In genomic region chr7:112510032-112510742, GRCh38 we compare ENCODE assay signal across 8 cellular contexts. TPM values are rescaled to one million over a fixed set of nuclear protein-coding genes. Genes with fewer than 3 reads are reported as not detected.
DNase-seq lines count a peak whose midpoint lies in the region; ATAC-seq lines count a peak whose summit lies in the region.

No MANE protein-coding gene starts in this region.

- H3K4me2 ChIP-seq in skeletal muscle satellite cell (ENCODE audit: low read length), result peak overlapping the region; percentile 77

- peaks cover 13% of the 10 kb centered on the region for H3K4me1 Mint-ChIP-seq in activated CD4-positive, alpha-beta memory T cell treated with anti-CD3 and anti-CD28 coated beads for 36 hours (ENCODE audit: low read depth)
- peaks cover 13% of the 10 kb centered on the region for H3K4me1 Mint-ChIP-seq in activated CD4-positive, alpha-beta memory T cell treated with anti-CD3 and anti-CD28 coated beads, Interleukin-2, amount 10 ng/mL, durations not matched to agents 7 days and 5 days
- peaks cover 11% of the 10 kb centered on the region for H3K4me1 Mint-ChIP-seq in activated T-helper 17 cell treated with anti-CD3 and anti-CD28 coated beads, Interleukin-2, amount 50 U/mL, for 72 hours

- no peak overlapping the region for H3K9ac ChIP-seq in skeletal muscle satellite cell (ENCODE audit: low read depth, low read length)

- H3K27me3 Mint-ChIP-seq in activated CD4-positive, alpha-beta memory T cell treated with anti-CD3 and anti-CD28 coated beads for 36 hours, result no peaks in the 10 kb centered on the region
- peaks cover 6% of the 10 kb centered on the region for H3K27me3 Mint-ChIP-seq in activated CD4-positive, alpha-beta memory T cell treated with anti-CD3 and anti-CD28 coated beads, Interleukin-2, amount 10 ng/mL, durations not matched to agents 7 days and 5 days
- peaks cover 20% of the 10 kb centered on the region for H3K27me3 Mint-ChIP-seq in activated T-helper 17 cell treated with anti-CD3 and anti-CD28 coated beads, Interleukin-2, amount 50 U/mL, for 72 hours

- CTCF ChIA-PET in activated CD4-positive, alpha-beta memory T cell treated with anti-CD3 and anti-CD28 coated beads for 36 hours (lab: Charles Lee), result no interaction called here
- CTCF ChIA-PET in activated CD4-positive, alpha-beta memory T cell treated with anti-CD3 and anti-CD28 coated beads, Interleukin-2, amount 10 ng/mL, durations not matched to agents 7 days and 5 days (lab: Charles Lee), result no interaction called here

- no peak overlapping the region for H3K4me3 Mint-ChIP-seq in activated CD4-positive, alpha-beta memory T cell treated with anti-CD3 and anti-CD28 coated beads for 36 hours
- no peak overlapping the region for H3K4me3 Mint-ChIP-seq in activated CD4-positive, alpha-beta memory T cell treated with anti-CD3 and anti-CD28 coated beads, Interleukin-2, amount 10 ng/mL, durations not matched to agents 7 days and 5 days
- H3K4me3 Mint-ChIP-seq in activated T-helper 17 cell treated with anti-CD3 and anti-CD28 coated beads, Interleukin-2, amount 50 U/mL, for 72 hours, result peak overlapping the region; percentile 35

- no peak overlapping the region for H3K27ac Mint-ChIP-seq in activated CD4-positive, alpha-beta memory T cell treated with anti-CD3 and anti-CD28 coated beads for 36 hours
- H3K27ac Mint-ChIP-seq in activated CD4-positive, alpha-beta memory T cell treated with anti-CD3 and anti-CD28 coated beads, Interleukin-2, amount 10 ng/mL, durations not matched to agents 7 days and 5 days, result no peak overlapping the region
- peak overlapping the region; percentile 74 for H3K27ac Mint-ChIP-seq in activated T-helper 17 cell treated with anti-CD3 and anti-CD28 coated beads, Interleukin-2, amount 50 U/mL, for 72 hours

- intact Hi-C loops in activated CD4-positive, alpha-beta memory T cell treated with anti-CD3 and anti-CD28 coated beads for 36 hours (cut with micrococcal nuclease), result loop anchor here (1.0 to 5.0 kb wide), 2 partner anchors 60 to 282 kb away; partner anchors contain the start of genes IFRD1 and TMEM168

- no peaks in the 10 kb centered on the region for H3K36me3 ChIP-seq in skeletal muscle satellite cell (ENCODE audit: insufficient read depth, low read length)

- no peaks in the 10 kb centered on the region for H3K27me3 ChIP-seq in skeletal muscle satellite cell (ENCODE audit: control insufficient read depth, insufficient read depth, low read length)

- H3K9me3 Mint-ChIP-seq in activated CD4-positive, alpha-beta memory T cell treated with anti-CD3 and anti-CD28 coated beads for 36 hours, result no peaks in the 10 kb centered on the region
- no peaks in the 10 kb centered on the region for H3K9me3 Mint-ChIP-seq in activated CD4-positive, alpha-beta memory T cell treated with anti-CD3 and anti-CD28 coated beads, Interleukin-2, amount 10 ng/mL, durations not matched to agents 7 days and 5 days
- no peaks in the 10 kb centered on the region for H3K9me3 Mint-ChIP-seq in activated T-helper 17 cell treated with anti-CD3 and anti-CD28 coated beads, Interleukin-2, amount 50 U/mL, for 72 hours

- peak; percentile 59 for ATAC-seq in HG03039 (IDR thresholded peaks at IDR 0.05; ENCODE audit: unreplicated experiment)
- ATAC-seq in activated T-helper 17 cell treated with anti-CD3 and anti-CD28 coated beads, Interleukin-2, amount 50 U/mL, for 72 hours (replicated peaks), result peak; percentile 80

- peak; percentile 31 for DNase-seq in activated CD4-positive, alpha-beta memory T cell treated with anti-CD3 and anti-CD28 coated beads for 36 hours
- DNase-seq in activated CD4-positive, alpha-beta memory T cell treated with anti-CD3 and anti-CD28 coated beads, Interleukin-2, amount 10 ng/mL, durations not matched to agents 7 days and 5 days, result no peak
- DNase-seq in NCI-H128 (lab: John Stamatoyannopoulos, UW; ENCODE audit: unreplicated experiment) (no peak), RKO (ENCODE audit: low spot score) (no peak), DMS53 (lab: John Stamatoyannopoulos, UW) (no peak)

- POLR2A ChIA-PET in activated CD4-positive, alpha-beta memory T cell treated with anti-CD3 and anti-CD28 coated beads for 36 hours (lab: Charles Lee), result interaction anchor here (0.6 kb wide), 1 partner anchor 360 kb away, joined by 3 read pairs; no protein-coding TSS in a partner anchor
- POLR2A ChIA-PET in activated CD4-positive, alpha-beta memory T cell treated with anti-CD3 and anti-CD28 coated beads, Interleukin-2, amount 10 ng/mL, durations not matched to agents 7 days and 5 days (lab: Charles Lee), result no interaction called here

- H3K9me3 ChIP-seq in skeletal muscle satellite cell (replicated peaks; ENCODE audit: low read length), result no peaks in the 10 kb centered on the region

- peak overlapping the region; percentile 47 for H3K4me3 ChIP-seq in skeletal muscle satellite cell (ENCODE audit: low read length)

- H3K36me3 Mint-ChIP-seq in activated CD4-positive, alpha-beta memory T cell treated with anti-CD3 and anti-CD28 coated beads for 36 hours, result no peaks in the 10 kb centered on the region
- no peaks in the 10 kb centered on the region for H3K36me3 Mint-ChIP-seq in activated CD4-positive, alpha-beta memory T cell treated with anti-CD3 and anti-CD28 coated beads, Interleukin-2, amount 10 ng/mL, durations not matched to agents 7 days and 5 days (ENCODE audit: low read depth)
- no peaks in the 10 kb centered on the region for H3K36me3 Mint-ChIP-seq in activated T-helper 17 cell treated with anti-CD3 and anti-CD28 coated beads, Interleukin-2, amount 50 U/mL, for 72 hours (ENCODE audit: low read depth)

- H3K4me1 ChIP-seq in skeletal muscle satellite cell (ENCODE audit: control insufficient read depth, insufficient read depth, low read length), result peaks cover 20% of the 10 kb centered on the region

RNA-seq across cellular contexts. Expression of gene LSMEM1, which starts 29.4 kb away (rescaled TPM):
- under 1 TPM; 0.80 to 1.00 TPM for total RNA-seq in activated CD4-positive, alpha-beta memory T cell treated with anti-CD3 and anti-CD28 coated beads for 36 hours
- total RNA-seq in activated CD4-positive, alpha-beta memory T cell treated with anti-CD3 and anti-CD28 coated beads, Interleukin-2, amount 10 ng/mL, durations not matched to agents 7 days and 5 days, result 1 to 10 TPM; 1.0 to 1.2 TPM
- total RNA-seq in activated T-helper 17 cell treated with anti-CD3 and anti-CD28 coated beads, Interleukin-2, amount 50 U/mL, for 72 hours, result 1 to 10 TPM in 1 of 2 donors, under 1 TPM in 1; 0.42 to 1.0 TPM
- under 0.01 and 0.76 TPM in 2 replicates for total RNA-seq in skeletal muscle satellite cell (2012; rRNA removed)

RNA-seq across cellular contexts. Expression of gene IFRD1, which starts 59.9 kb away (rescaled TPM):
- 10 to 100 TPM; 43.4 to 49.7 TPM for total RNA-seq in activated CD4-positive, alpha-beta memory T cell treated with anti-CD3 and anti-CD28 coated beads for 36 hours
- 10 to 100 TPM; 33.4 to 36.1 TPM for total RNA-seq in activated CD4-positive, alpha-beta memory T cell treated with anti-CD3 and anti-CD28 coated beads, Interleukin-2, amount 10 ng/mL, durations not matched to agents 7 days and 5 days
- total RNA-seq in activated T-helper 17 cell treated with anti-CD3 and anti-CD28 coated beads, Interleukin-2, amount 50 U/mL, for 72 hours, result 10 to 100 TPM; 38.6 to 57.2 TPM
- 33.0 and 45.9 TPM in 2 replicates for total RNA-seq in skeletal muscle satellite cell (2012; rRNA removed)
